1 cellular context compared by ENCODE assay signal in the genomic region with DNA sequence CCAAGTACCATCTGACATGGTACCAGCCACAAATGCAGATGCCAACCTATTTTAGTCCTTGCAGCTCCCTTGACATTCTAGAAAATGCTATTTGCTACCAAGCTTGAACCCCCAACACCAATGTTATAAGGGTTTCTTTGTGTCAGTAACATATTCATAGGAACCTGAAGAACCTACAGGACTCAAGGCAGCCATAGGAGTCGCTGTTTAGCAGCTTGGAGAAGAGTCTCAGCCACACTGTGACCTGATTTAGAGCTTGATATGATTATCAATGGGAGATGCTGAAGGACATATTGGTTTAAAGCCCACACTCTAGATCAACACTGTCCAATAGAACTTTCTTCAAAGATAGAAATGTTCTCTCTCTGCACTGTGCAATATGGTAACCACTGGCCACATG.
TF ChIP-seq lines count a peak whose summit lies in the region.

No MANE protein-coding gene starts in this region.

TF ChIP-seq in HEK293T, 16 proteins besides CTCF, POLR2A, EP300 and RAD21 (continued from another document):
- TF ChIP-seq NFRKB (IDR thresholded peaks at IDR 0.05), result no peak
